Comparison of ENCODE assay signal across 17 cellular contexts in the genomic region with DNA sequence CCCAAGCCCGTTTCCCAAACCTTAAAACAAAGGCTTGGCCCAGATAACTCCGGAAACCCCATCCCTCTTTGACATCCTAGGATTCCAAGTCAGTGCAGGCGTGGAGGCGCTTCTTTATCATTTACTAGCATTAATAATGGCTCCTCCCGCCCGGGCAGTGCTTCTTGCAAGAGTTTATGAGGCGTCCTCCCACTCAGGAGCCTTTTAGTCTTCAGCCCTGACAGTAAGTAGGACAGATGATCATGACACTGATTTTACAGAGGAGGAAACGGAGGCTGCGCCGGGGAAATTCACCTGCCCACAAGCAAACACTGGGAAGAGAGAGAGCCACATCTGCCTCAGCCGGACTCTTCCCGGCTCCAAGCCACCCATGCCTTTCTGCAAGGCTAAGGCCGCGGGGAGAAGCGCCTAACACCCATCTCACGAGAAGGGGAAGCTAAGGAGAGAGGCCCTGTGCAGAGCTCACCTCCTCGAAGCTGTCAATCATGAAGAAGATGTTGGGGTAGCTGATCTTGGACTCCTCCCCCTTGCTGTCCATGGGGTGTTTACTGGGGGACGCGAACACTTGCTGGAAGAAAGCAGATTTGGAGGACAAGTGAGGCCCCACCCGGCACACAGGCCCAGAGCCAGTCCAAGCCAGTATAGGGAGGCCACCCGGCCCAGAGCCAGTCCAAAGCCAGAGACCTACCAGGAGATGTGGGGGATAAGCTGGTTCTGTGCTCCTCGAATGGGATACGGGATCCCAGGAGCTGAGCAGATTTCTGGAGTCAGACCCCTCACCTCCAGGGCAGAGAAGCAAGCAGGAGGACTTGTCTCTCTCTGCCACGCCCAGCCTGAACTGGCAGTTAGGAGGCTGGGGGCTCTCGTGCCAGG.
"Had no signal": no experiment of that assay in that cellular context is flagged by ENCODE, and none has a peak within 500 bp of the region (broad histone marks: within the 10 kb centered on the region; RNA-seq: fewer than 3 reads in every experiment).

No MANE protein-coding gene starts in this region.

- H3K27ac ChIP-seq: VCaP had no signal

- DNase-seq: activated CD4-positive, alpha-beta memory T cell treated with anti-CD3 and anti-CD28 coated beads for 36 hours; activated CD4-positive, alpha-beta T cell treated with anti-CD3 and anti-CD28 coated beads for 1 hour; activated CD8-positive, alpha-beta memory T cell treated with anti-CD3 and anti-CD28 coated beads, Interleukin-2, amount 10 ng/mL, durations not matched to agents 7 days and 5 days; activated naive CD4-positive, alpha-beta T cell treated with anti-CD3 and anti-CD28 coated beads, Interleukin-2, amount 50 U/mL, for 16 hours; activated T-cell treated with anti-CD3 and anti-CD28 coated beads, Interleukin-2, amount 50 U/mL, for 1 hour; central memory CD4-positive, alpha-beta T cell; cortex of kidney; effector CD8-positive, alpha-beta T cell; foreskin fibroblast; kidney glomerular epithelial cell; mesendoderm; stimulated activated CD4-positive, alpha-beta T cell treated with anti-CD3 and anti-CD28 coated beads, Interleukin-2, amount 100 ng/mL, for 48 hours; stimulated activated naive CD4-positive, alpha-beta T cell had no signal

- H3K36me3 Mint-ChIP-seq: natural killer cell treated with Interleukin-12 subunit alpha and Interleukin-12 subunit beta and Interleukin-15 and Interleukin-18, amount 100 ng/mL, for 72 hours had no signal

- H3K27me3 Mint-ChIP-seq: activated CD4-positive, alpha-beta memory T cell treated with anti-CD3 and anti-CD28 coated beads for 36 hours; activated CD8-positive, alpha-beta memory T cell treated with anti-CD3 and anti-CD28 coated beads, Interleukin-2, amount 10 ng/mL, durations not matched to agents 7 days and 5 days; natural killer cell treated with Interleukin-12 subunit alpha and Interleukin-12 subunit beta and Interleukin-15 and Interleukin-18, amount 100 ng/mL, for 72 hours; type B pancreatic cell had no signal

- H3K9me3 Mint-ChIP-seq: activated CD4-positive, alpha-beta memory T cell treated with anti-CD3 and anti-CD28 coated beads for 36 hours; activated T-helper 2 cell treated with anti-CD3 and anti-CD28 coated beads, Interferon-gamma antibody, Interleukin-2, Interleukin-4, amounts not matched to agents 10 μg/mL and 5 μg/mL and 100 μg/mL, durations not matched to agents 14 hours and 24 hours and 36 hours; natural killer cell treated with Interleukin-12 subunit alpha and Interleukin-12 subunit beta and Interleukin-15 and Interleukin-18, amount 100 ng/mL, for 72 hours; type B pancreatic cell had no signal

- ATAC-seq: activated CD8-positive, alpha-beta memory T cell treated with anti-CD3 and anti-CD28 coated beads, Interleukin-2, amount 10 ng/mL, durations not matched to agents 7 days and 5 days; natural killer cell treated with Interleukin-12 subunit alpha and Interleukin-12 subunit beta and Interleukin-15 and Interleukin-18, amount 100 ng/mL, for 72 hours had no signal

- H3K27ac Mint-ChIP-seq: activated CD4-positive, alpha-beta memory T cell treated with anti-CD3 and anti-CD28 coated beads for 36 hours; activated CD8-positive, alpha-beta memory T cell treated with anti-CD3 and anti-CD28 coated beads, Interleukin-2, amount 10 ng/mL, durations not matched to agents 7 days and 5 days; activated T-helper 2 cell treated with anti-CD3 and anti-CD28 coated beads, Interferon-gamma antibody, Interleukin-2, Interleukin-4, amounts not matched to agents 10 μg/mL and 5 μg/mL and 100 μg/mL, durations not matched to agents 14 hours and 24 hours and 36 hours; natural killer cell treated with Interleukin-12 subunit alpha and Interleukin-12 subunit beta and Interleukin-15 and Interleukin-18, amount 100 ng/mL, for 72 hours; type B pancreatic cell had no signal

- H3K4me3 Mint-ChIP-seq: activated CD4-positive, alpha-beta memory T cell treated with anti-CD3 and anti-CD28 coated beads for 36 hours; activated CD8-positive, alpha-beta memory T cell treated with anti-CD3 and anti-CD28 coated beads, Interleukin-2, amount 10 ng/mL, durations not matched to agents 7 days and 5 days; natural killer cell treated with Interleukin-12 subunit alpha and Interleukin-12 subunit beta and Interleukin-15 and Interleukin-18, amount 100 ng/mL, for 72 hours; type B pancreatic cell had no signal
